6 cellular contexts compared by ENCODE assay signal in the genomic region with DNA sequence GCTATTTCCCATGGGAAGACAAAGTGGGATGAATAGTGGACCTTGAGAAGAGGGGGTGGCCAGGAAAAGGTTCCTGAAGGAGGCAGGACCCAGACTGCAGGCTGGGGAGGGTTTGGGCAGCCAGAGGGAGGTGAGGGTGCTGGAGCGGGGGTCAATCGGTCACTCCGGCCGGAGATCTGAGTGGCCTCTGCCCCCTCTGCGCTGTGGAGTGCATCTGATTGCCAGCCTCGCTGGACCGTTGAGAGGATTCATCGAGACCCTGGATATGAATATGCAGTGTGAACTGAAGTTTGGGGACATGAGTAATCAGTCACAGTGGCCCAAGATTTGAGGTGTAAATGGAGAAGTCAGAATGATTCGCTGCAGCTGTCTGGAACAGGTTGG. TPM values are rescaled to one million over a fixed set of nuclear protein-coding genes. Genes with fewer than 3 reads are reported as not detected.
DNase-seq lines count a peak whose midpoint lies in the region; ATAC-seq and TF ChIP-seq lines count a peak whose summit lies in the region.

No MANE protein-coding gene starts in this region.

- ATAC-seq in GM21619 (IDR thresholded peaks at IDR 0.05; ENCODE audit: unreplicated experiment): no peak

- H3K36me3 Mint-ChIP-seq in Calu3 (ENCODE audit: insufficient read depth, unreplicated experiment) (peaks cover 53% of the 10 kb centered on the region), mesothelial cell of epicardium (peaks cover 7% of the 10 kb centered on the region)
- H3K36me3 Mint-ChIP-seq in activated naive CD8-positive, alpha-beta T cell treated with anti-CD3 and anti-CD28 coated beads for 36 hours: peaks cover 38% of the 10 kb centered on the region

- BruUV-seq in Calu3 (replicated peaks; lab: Mats Ljungman, UMichigan): TSS peak; percentile 43

- CTCF ChIA-PET in Calu3 (lab: Charles Lee): interaction anchor here (0.5 to 1.0 kb wide), 6 partner anchors 11 to 698 kb away, joined by 3 to 5 read pairs (median 4); a partner anchor contains a TSS

- H3K27ac Mint-ChIP-seq in Calu3 (ENCODE audit: unreplicated experiment) (peak overlapping the region; percentile 97), mesothelial cell of epicardium (peak overlapping the region; percentile 100)
- H3K27ac Mint-ChIP-seq in activated naive CD8-positive, alpha-beta T cell treated with anti-CD3 and anti-CD28 coated beads for 36 hours: peak overlapping the region; percentile 100

- H3K27me3 Mint-ChIP-seq in Calu3 (ENCODE audit: unreplicated experiment) (no peaks in the 10 kb centered on the region), mesothelial cell of epicardium (ENCODE audit: low read depth) (no peaks in the 10 kb centered on the region)
- H3K27me3 Mint-ChIP-seq in activated naive CD8-positive, alpha-beta T cell treated with anti-CD3 and anti-CD28 coated beads for 36 hours: no peaks in the 10 kb centered on the region

- peak overlapping the region; percentile 91 for H3K4me3 Mint-ChIP-seq in Calu3 (ENCODE audit: low read depth, unreplicated experiment)
- peak overlapping the region; percentile 100 for H3K4me3 Mint-ChIP-seq in activated naive CD8-positive, alpha-beta T cell treated with anti-CD3 and anti-CD28 coated beads for 36 hours
- peak overlapping the region; percentile 99 for H3K4me3 Mint-ChIP-seq in mesothelial cell of epicardium

- H3K9me3 Mint-ChIP-seq in Calu3 (ENCODE audit: low read depth, unreplicated experiment): no peaks in the 10 kb centered on the region
- peaks cover 6% of the 10 kb centered on the region for H3K9me3 Mint-ChIP-seq in activated naive CD8-positive, alpha-beta T cell treated with anti-CD3 and anti-CD28 coated beads for 36 hours
- H3K9me3 Mint-ChIP-seq in mesothelial cell of epicardium: no peaks in the 10 kb centered on the region

- DNase-seq in Calu3: no peak
- DNase-seq in activated naive CD8-positive, alpha-beta T cell treated with anti-CD3 and anti-CD28 coated beads for 36 hours: no peak
- no peak for DNase-seq in mesothelial cell of epicardium (ENCODE audit: low spot score in 2 of 2, unreplicated experiment in 2 of 2)
- DNase-seq in nucleus accumbens (lab: John Stamatoyannopoulos, UW): no peak
- DNase-seq in SHP77 treated with DMSO at 0.1 percent for 48 hours (lab: John Stamatoyannopoulos, UW): no peak

- intact Hi-C loops in Calu3 (cut with micrococcal nuclease; ENCODE audit: unreplicated experiment): loop anchor here (10.0 kb wide), 2 partner anchors 251 to 491 kb away; a partner anchor contains a TSS

- no peak for TF ChIP-seq CTCF in Calu3 (IDR thresholded peaks at IDR 0.05; ENCODE audit: unreplicated experiment)
- TF ChIP-seq CTCF in mesothelial cell of epicardium (IDR thresholded peaks at IDR 0.05; ENCODE audit: unreplicated experiment): no peak

- H3K4me1 Mint-ChIP-seq in Calu3 (ENCODE audit: low read depth, unreplicated experiment) (peaks cover 40% of the 10 kb centered on the region), mesothelial cell of epicardium (peaks cover 35% of the 10 kb centered on the region)
- H3K4me1 Mint-ChIP-seq in activated naive CD8-positive, alpha-beta T cell treated with anti-CD3 and anti-CD28 coated beads for 36 hours: peaks cover 53% of the 10 kb centered on the region

RNA-seq across cellular contexts. Expression of a gene that starts 5.5 kb away (rescaled TPM):
- total RNA-seq in Calu3 (2022): 35.6 TPM in 2 replicates
- total RNA-seq in activated naive CD8-positive, alpha-beta T cell treated with anti-CD3 and anti-CD28 coated beads for 36 hours: 10 to 100 TPM; 29.6 to 30.6 TPM
- total RNA-seq in mesothelial cell of epicardium: 49.6 to 53.9 TPM (median 50.9 TPM) in 3 replicates

RNA-seq across cellular contexts. Expression of a gene that starts 8.1 kb away (rescaled TPM):
- 33.0 and 33.1 TPM in 2 replicates for total RNA-seq in Calu3 (2022)
- total RNA-seq in activated naive CD8-positive, alpha-beta T cell treated with anti-CD3 and anti-CD28 coated beads for 36 hours: 10 to 100 TPM; 39.9 to 42.3 TPM
- 42.6 to 47.0 TPM (median 46.9 TPM) in 3 replicates for total RNA-seq in mesothelial cell of epicardium

RNA-seq across cellular contexts. Expression of a gene that starts 11.0 kb away (rescaled TPM):
- total RNA-seq in Calu3 (2022): 6.0 and 7.1 TPM in 2 replicates
- 1 to 10 TPM; 3.7 to 3.9 TPM for total RNA-seq in activated naive CD8-positive, alpha-beta T cell treated with anti-CD3 and anti-CD28 coated beads for 36 hours
- total RNA-seq in mesothelial cell of epicardium: 12.8 to 13.7 TPM (median 12.9 TPM) in 3 replicates

RNA-seq across cellular contexts. Expression of a gene that starts 12.7 kb away (rescaled TPM):
- total RNA-seq in Calu3 (2022): 12.7 and 18.3 TPM in 2 replicates
- total RNA-seq in activated naive CD8-positive, alpha-beta T cell treated with anti-CD3 and anti-CD28 coated beads for 36 hours: 10 to 100 TPM; 10.9 to 12.0 TPM
- 20.8 to 24.0 TPM (median 23.6 TPM) in 3 replicates for total RNA-seq in mesothelial cell of epicardium

RNA-seq across cellular contexts. Expression of a gene that starts 19.5 kb away (rescaled TPM):
- total RNA-seq in Calu3 (2022) (286 and 309 TPM in 2 replicates), mesothelial cell of epicardium (226 to 245 TPM (median 230 TPM) in 3 replicates)
- total RNA-seq in activated naive CD8-positive, alpha-beta T cell treated with anti-CD3 and anti-CD28 coated beads for 36 hours: 100 to 1,000 TPM; 341 to 345 TPM
